24 cellular contexts compared by ENCODE assay signal in genomic region chr3:141127344-141128125, GRCh38.
DNase-seq lines count a peak whose midpoint lies in the region; ATAC-seq and TF ChIP-seq lines count a peak whose summit lies in the region.
"Had no signal": no experiment of that assay in that cellular context is flagged by ENCODE, and none has a peak within 500 bp of the region (broad histone marks: within the 10 kb centered on the region; RNA-seq: fewer than 3 reads in every experiment).

No MANE protein-coding gene starts in this region.

- DNase-seq in NCI-H446 (lab: John Stamatoyannopoulos, UW) (peak; percentile 23 to 77), right atrium auricular region (ENCODE audit: low spot score) (peak; percentile 40), pons (ENCODE audit: low spot score) (peak; percentile 13), globus pallidus (ENCODE audit: low spot score) (no peak)
- DNase-seq: activated CD4-positive, alpha-beta T cell treated with anti-CD3 and anti-CD28 coated beads for 1 hour; activated CD8-positive, alpha-beta T cell treated with anti-CD3 and anti-CD28 coated beads, Interleukin-2, amount 10 ng/mL, durations not matched to agents 7 days and 5 days; activated T-cell treated with anti-CD3 and anti-CD28 coated beads, Interleukin-2, amount 50 U/mL, for 1 hour; CD4-positive, CD25-positive, alpha-beta regulatory T cell; GF-D8; HFFc6; kidney glomerular epithelial cell; natural killer cell; NCI-H1105 treated with DMSO at 0.1 percent for 48 hours; NCI-H2081; NCI-H345; PC-3; SIG-M5; sigmoid colon; stomach; T-helper 1 cell had no signal

- ATAC-seq in SK-N-SH treated with all-trans-retinoic acid at 6 μM for 48 hours = peak; percentile 53; the same call in 1 of the 3 replicates
- no peak for ATAC-seq in GM18907 (IDR thresholded peaks at IDR 0.05; ENCODE audit: unreplicated experiment)
- no peak for ATAC-seq in GM21737 (IDR thresholded peaks at IDR 0.05; ENCODE audit: unreplicated experiment)
- ATAC-seq: activated CD8-positive, alpha-beta T cell treated with anti-CD3 and anti-CD28 coated beads, Interleukin-2, amount 10 ng/mL, durations not matched to agents 7 days and 5 days; PC-3 had no signal

- no peaks in the 10 kb centered on the region for H3K27me3 ChIP-seq in right atrium auricular region
- H3K27me3 ChIP-seq: sigmoid colon, tibial nerve had no signal

- TF ChIP-seq CTCF in right atrium auricular region (IDR thresholded peaks at IDR 0.05) = peak in 1 of 2 donors; percentile 42

- no peak overlapping the region for H3K27ac ChIP-seq in right atrium auricular region
- H3K27ac ChIP-seq: sigmoid colon, stomach, tibial nerve had no signal

- peaks cover 0 to 31% of the 10 kb centered on the region in 2 donors for H3K4me1 ChIP-seq in right atrium auricular region
- H3K4me1 ChIP-seq: sigmoid colon, stomach, tibial nerve had no signal

- no peaks in the 10 kb centered on the region for H3K36me3 ChIP-seq in right atrium auricular region
- H3K36me3 ChIP-seq: sigmoid colon, stomach, tibial nerve had no signal

- H3K4me3 ChIP-seq in right atrium auricular region = no peak overlapping the region
- H3K4me3 ChIP-seq: sigmoid colon, stomach, tibial nerve had no signal

- no peaks in the 10 kb centered on the region for H3K9me3 ChIP-seq in right atrium auricular region
- H3K9me3 ChIP-seq: sigmoid colon, stomach had no signal

TF ChIP-seq in SK-N-SH treated with all-trans-retinoic acid at 6 μM for 48 hours, 23 proteins besides CTCF, POLR2A, EP300 and RAD21:
- peak; percentile 25; the same call in 1 of the 2 replicates for TF ChIP-seq TCF4 (CRISPR knock-in tag; IDR thresholded peaks at IDR 0.05; ENCODE audit: borderline replicate concordance)
- no peak for TF ChIP-seq ZNF565 (CRISPR knock-in tag; conservative IDR thresholded peaks at IDR 0.05; ENCODE audit: low read depth)
- TF ChIP-seq TSHZ2 (CRISPR knock-in tag; IDR thresholded peaks at IDR 0.05) = peak; percentile 87
- no peak for TF ChIP-seq CSDC2 (CRISPR knock-in tag; IDR thresholded peaks at IDR 0.05)
- TF ChIP-seq TOX (CRISPR knock-in tag; IDR thresholded peaks at IDR 0.05; ENCODE audit: borderline replicate concordance) = no peak
- TF ChIP-seq RARB (CRISPR knock-in tag; IDR thresholded peaks at IDR 0.05) = no peak
- TF ChIP-seq POU6F1 (CRISPR knock-in tag; IDR thresholded peaks at IDR 0.05; ENCODE audit: borderline replicate concordance, low read depth) = no peak
- no peak for TF ChIP-seq ZC3H10 (CRISPR knock-in tag; IDR thresholded peaks at IDR 0.05)
- TF ChIP-seq GLIS3 (CRISPR knock-in tag; IDR thresholded peaks at IDR 0.05) = no peak
- no peak for TF ChIP-seq ZFP30 (CRISPR knock-in tag; IDR thresholded peaks at IDR 0.05)
